22 cellular contexts compared by ENCODE assay signal in the genomic region with DNA sequence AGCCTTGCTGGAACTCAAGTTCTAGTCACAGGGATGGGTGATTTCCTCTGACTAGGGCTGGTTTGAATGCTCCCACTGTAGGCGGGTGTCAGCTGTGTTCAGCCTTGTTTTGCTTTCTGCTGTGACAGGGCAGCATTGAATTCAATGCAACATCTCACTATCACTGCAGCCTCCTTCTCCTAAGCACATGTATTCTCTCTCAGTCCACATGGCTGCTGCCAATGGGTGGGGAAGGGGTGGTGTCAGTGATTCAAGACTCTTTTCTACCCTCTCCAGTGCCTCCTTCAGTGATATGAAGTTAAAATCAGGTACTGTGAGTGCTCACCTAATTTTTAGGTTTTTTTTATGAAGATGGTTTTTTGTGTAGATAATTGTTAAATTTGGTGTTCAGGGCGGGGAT. TPM values are rescaled to one million over a fixed set of nuclear protein-coding genes. Genes with fewer than 3 reads are reported as not detected.
"Had no signal": no experiment of that assay in that cellular context is flagged by ENCODE, and none has a peak within 500 bp of the region (broad histone marks: within the 10 kb centered on the region; RNA-seq: fewer than 3 reads in every experiment).

No MANE protein-coding gene starts in this region.

- H3K4me3 ChIP-seq: MG63 had no signal

- H3K27ac ChIP-seq: HL-60, RWPE1 had no signal

- H3K27me3 ChIP-seq: MG63 had no signal

- H3K4me2 ChIP-seq: SK-N-SH had no signal

- H3K36me3 ChIP-seq: MG63 had no signal

- H3K9me3 ChIP-seq: MG63, SK-N-SH had no signal

- H3K9ac ChIP-seq: SK-N-SH had no signal

- ATAC-seq: Panc1, PC-3 had no signal

- DNase-seq: KBM-7, MG63, NCI-H1092 treated with DMSO at 0.1 percent for 48 hours, NCI-H1436, NCI-H187, NCI-H2029, NCI-H2081 treated with DMSO at 0.1 percent for 48 hours, NCI-H2171, NCI-H226, NCI-H446, NCI-H510A, NCI-H524 treated with DMSO at 0.1 percent for 48 hours, NCI-H69, NCI-H774, PC-3, SHP77, SK-N-SH had no signal

RNA-seq across cellular contexts. Expression of gene COL4A5, which starts 46.3 kb away (rescaled TPM):
- total RNA-seq: OCI-LY7 had no signal

RNA-seq across cellular contexts. Expression of gene COL4A6, which starts 47.7 kb away (rescaled TPM):
- total RNA-seq: OCI-LY7, SK-MEL-5 had no signal
